17 cellular contexts compared by ENCODE assay signal in the genomic region with DNA sequence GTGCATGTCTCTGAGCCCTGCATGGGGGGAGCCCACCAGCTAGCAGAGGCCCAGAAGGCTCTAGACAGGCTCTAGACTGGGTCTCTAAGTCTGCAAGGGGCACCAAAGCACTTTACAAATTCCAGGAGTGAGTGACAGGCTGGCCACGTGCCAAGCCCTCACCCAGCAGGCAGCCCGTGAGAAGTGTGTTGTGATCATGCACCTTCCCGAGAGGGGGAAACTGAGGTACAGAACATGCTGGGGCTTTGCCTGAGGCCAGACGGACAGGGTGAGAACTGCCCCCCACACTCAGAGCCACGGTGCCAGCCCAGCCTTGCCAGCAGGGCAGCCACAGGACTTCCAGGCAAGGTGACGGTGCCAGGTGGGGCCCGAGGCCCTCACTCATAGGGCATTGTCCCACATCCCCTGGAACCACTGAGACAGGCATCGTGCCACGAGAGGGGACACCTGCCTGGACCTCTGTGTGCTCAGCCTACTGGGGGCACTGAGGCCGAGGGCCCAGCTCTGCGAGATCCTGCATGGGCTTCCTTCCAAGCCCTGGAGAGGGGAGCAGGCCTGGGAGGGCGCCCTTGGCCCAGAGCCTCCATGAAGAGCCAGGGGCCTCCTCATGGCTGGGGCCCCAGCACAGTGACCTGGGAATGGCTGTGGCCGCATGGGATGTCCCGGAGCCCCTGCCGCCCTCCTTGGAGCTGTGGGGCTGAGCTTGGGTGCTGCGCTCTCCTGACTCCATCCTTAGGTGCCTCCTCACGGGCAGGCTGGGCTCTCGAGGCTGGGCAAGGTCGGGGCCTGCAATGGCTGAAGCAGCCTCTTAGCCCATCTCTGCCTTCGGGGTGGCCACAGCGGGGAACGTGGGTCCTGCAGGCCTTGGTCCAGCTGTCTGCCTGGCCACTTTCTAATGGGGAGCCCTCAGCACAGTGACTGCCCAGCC.
DNase-seq lines count a peak whose midpoint lies in the region; ATAC-seq and TF ChIP-seq lines count a peak whose summit lies in the region.
"Had no signal": no experiment of that assay in that cellular context is flagged by ENCODE, and none has a peak within 500 bp of the region (broad histone marks: within the 10 kb centered on the region; RNA-seq: fewer than 3 reads in every experiment).

No MANE protein-coding gene starts in this region.

- TF ChIP-seq CTCF in cardiac muscle cell (IDR thresholded peaks at IDR 0.05; ENCODE audit: low read depth, low read length) (no peak), uterus (IDR thresholded peaks at IDR 0.05) (no peak), MM.1S (IDR thresholded peaks at IDR 0.05; ENCODE audit: low read length) (no peak)

- TF ChIP-seq POLR2A in uterus (IDR thresholded peaks at IDR 0.05) = no peak

- peak overlapping the region; percentile 60 for H3K27ac ChIP-seq in cardiac muscle cell
- H3K27ac ChIP-seq in uterus = no peak overlapping the region
- H3K27ac ChIP-seq in MM.1S (ENCODE audit: low read length) = no peak overlapping the region
- H3K27ac ChIP-seq: HL-60, neutrophil had no signal

- H3K4me1 ChIP-seq in cardiac muscle cell (ENCODE audit: low read depth) (peaks cover 13% of the 10 kb centered on the region), uterus (no peaks in the 10 kb centered on the region), MM.1S (ENCODE audit: low read length) (no peaks in the 10 kb centered on the region)
- H3K4me1 ChIP-seq: HAP-1 had no signal

- intact Hi-C loops in uterus (cut with DNase I; ENCODE audit: low total_unique reads) = no loop called here

- POLR2A ChIA-PET in activated naive CD8-positive, alpha-beta T cell treated with anti-CD3 and anti-CD28 coated beads, Interleukin-2, amount 10 ng/mL, durations not matched to agents 7 days and 5 days (lab: Charles Lee) = no interaction called here

- H3F3A ChIP-seq in MM.1S (ENCODE audit: insufficient read depth, low read length) = no peaks in the 10 kb centered on the region

- no peaks in the 10 kb centered on the region for H3K9me3 Mint-ChIP-seq in activated naive CD8-positive, alpha-beta T cell treated with anti-CD3 and anti-CD28 coated beads, Interleukin-2, amount 10 ng/mL, durations not matched to agents 7 days and 5 days
- no peaks in the 10 kb centered on the region for H3K9me3 Mint-ChIP-seq in activated naive CD8-positive, alpha-beta T cell treated with anti-CD3 and anti-CD28 coated beads for 36 hours
- no peaks in the 10 kb centered on the region for H3K9me3 Mint-ChIP-seq in natural killer cell treated with Interleukin-12 subunit alpha and Interleukin-12 subunit beta and Interleukin-15 and Interleukin-18, amount 100 ng/mL, for 72 hours
- H3K9me3 Mint-ChIP-seq: activated CD8-positive, alpha-beta T cell treated with anti-CD3 and anti-CD28 coated beads for 36 hours had no signal

- no peak overlapping the region for H3K4me3 Mint-ChIP-seq in activated naive CD8-positive, alpha-beta T cell treated with anti-CD3 and anti-CD28 coated beads, Interleukin-2, amount 10 ng/mL, durations not matched to agents 7 days and 5 days
- no peak overlapping the region for H3K4me3 Mint-ChIP-seq in activated naive CD8-positive, alpha-beta T cell treated with anti-CD3 and anti-CD28 coated beads for 36 hours
- H3K4me3 Mint-ChIP-seq in natural killer cell treated with Interleukin-12 subunit alpha and Interleukin-12 subunit beta and Interleukin-15 and Interleukin-18, amount 100 ng/mL, for 72 hours = no peak overlapping the region
- H3K4me3 Mint-ChIP-seq: activated CD8-positive, alpha-beta T cell treated with anti-CD3 and anti-CD28 coated beads for 36 hours had no signal

- H3K27me3 ChIP-seq in cardiac muscle cell (no peaks in the 10 kb centered on the region), uterus (no peaks in the 10 kb centered on the region), MM.1S (replicated peaks; ENCODE audit: insufficient read depth, low read length) (no peaks in the 10 kb centered on the region)
- H3K27me3 ChIP-seq: neutrophil had no signal

- H3K27me3 Mint-ChIP-seq in activated naive CD8-positive, alpha-beta T cell treated with anti-CD3 and anti-CD28 coated beads, Interleukin-2, amount 10 ng/mL, durations not matched to agents 7 days and 5 days = no peaks in the 10 kb centered on the region
- H3K27me3 Mint-ChIP-seq in activated naive CD8-positive, alpha-beta T cell treated with anti-CD3 and anti-CD28 coated beads for 36 hours = no peaks in the 10 kb centered on the region
- no peaks in the 10 kb centered on the region for H3K27me3 Mint-ChIP-seq in natural killer cell treated with Interleukin-12 subunit alpha and Interleukin-12 subunit beta and Interleukin-15 and Interleukin-18, amount 100 ng/mL, for 72 hours
- H3K27me3 Mint-ChIP-seq: activated CD8-positive, alpha-beta T cell treated with anti-CD3 and anti-CD28 coated beads for 36 hours had no signal

- no peaks in the 10 kb centered on the region for H3K79me2 ChIP-seq in MM.1S (ENCODE audit: low read length)

- H3K9me3 ChIP-seq in cardiac muscle cell (ENCODE audit: low read depth) = no peaks in the 10 kb centered on the region
- H3K9me3 ChIP-seq in uterus = no peaks in the 10 kb centered on the region
- no peaks in the 10 kb centered on the region for H3K9me3 ChIP-seq in MM.1S (replicated peaks; ENCODE audit: insufficient read depth, low read length)
- H3K9me3 ChIP-seq: HAP-1, neutrophil had no signal

- no peaks in the 10 kb centered on the region for H4K20me1 ChIP-seq in MM.1S (ENCODE audit: insufficient read depth, low read length)

- H3K36me3 ChIP-seq in cardiac muscle cell = no peaks in the 10 kb centered on the region
- H3K36me3 ChIP-seq in uterus = no peaks in the 10 kb centered on the region
- no peaks in the 10 kb centered on the region for H3K36me3 ChIP-seq in MM.1S (replicated peaks; ENCODE audit: insufficient read depth, low read length)
- H3K36me3 ChIP-seq: HAP-1 had no signal

- no peak overlapping the region for H3K4me2 ChIP-seq in MM.1S (ENCODE audit: low read depth, low read length)

- H2AFZ ChIP-seq in MM.1S (ENCODE audit: low read length) = no peak overlapping the region

- no peak for ATAC-seq in activated naive CD8-positive, alpha-beta T cell treated with anti-CD3 and anti-CD28 coated beads, Interleukin-2, amount 10 ng/mL, durations not matched to agents 7 days and 5 days (ENCODE audit: low read depth)
- ATAC-seq in natural killer cell treated with Interleukin-12 subunit alpha and Interleukin-12 subunit beta and Interleukin-15 and Interleukin-18, amount 100 ng/mL, for 72 hours = no peak
- ATAC-seq: activated CD8-positive, alpha-beta T cell treated with anti-CD3 and anti-CD28 coated beads for 36 hours had no signal

- DNase-seq in activated naive CD8-positive, alpha-beta T cell treated with anti-CD3 and anti-CD28 coated beads, Interleukin-2, amount 10 ng/mL, durations not matched to agents 7 days and 5 days = peak; percentile 27
- DNase-seq in activated naive CD8-positive, alpha-beta T cell treated with anti-CD3 and anti-CD28 coated beads for 36 hours = no peak
- peak in 1 of 2 donors; percentile 44 for DNase-seq in cardiac muscle cell (ENCODE audit: low read depth in 1 of 2, low spot score in 1 of 2)
- DNase-seq in natural killer cell treated with Interleukin-12 subunit alpha and Interleukin-12 subunit beta and Interleukin-15 and Interleukin-18, amount 100 ng/mL, for 72 hours (ENCODE audit: low spot score) = peak; percentile 49
- DNase-seq in uterus = peak; percentile 13 to 16
- no peak for DNase-seq in NCI-H524 treated with DMSO at 0.1 percent for 48 hours (lab: John Stamatoyannopoulos, UW)
- no peak for DNase-seq in MM.1S
- no peak for DNase-seq in GDM1 (lab: John Stamatoyannopoulos, UW)
- DNase-seq: activated CD8-positive, alpha-beta T cell treated with anti-CD3 and anti-CD28 coated beads for 36 hours; erythroblast; NCI-H1930; NCI-H774; substantia nigra; T-helper 9 cell had no signal

- H3K4me1 Mint-ChIP-seq in activated naive CD8-positive, alpha-beta T cell treated with anti-CD3 and anti-CD28 coated beads, Interleukin-2, amount 10 ng/mL, durations not matched to agents 7 days and 5 days = no peaks in the 10 kb centered on the region
- no peaks in the 10 kb centered on the region for H3K4me1 Mint-ChIP-seq in activated naive CD8-positive, alpha-beta T cell treated with anti-CD3 and anti-CD28 coated beads for 36 hours
- H3K4me1 Mint-ChIP-seq in natural killer cell treated with Interleukin-12 subunit alpha and Interleukin-12 subunit beta and Interleukin-15 and Interleukin-18, amount 100 ng/mL, for 72 hours (ENCODE audit: low read depth in 2 of 2) = no peaks in the 10 kb centered on the region

- H3K9ac ChIP-seq in MM.1S (ENCODE audit: low read length) = no peak overlapping the region

- no peak overlapping the region for H3K27ac Mint-ChIP-seq in activated naive CD8-positive, alpha-beta T cell treated with anti-CD3 and anti-CD28 coated beads, Interleukin-2, amount 10 ng/mL, durations not matched to agents 7 days and 5 days
- no peak overlapping the region for H3K27ac Mint-ChIP-seq in activated naive CD8-positive, alpha-beta T cell treated with anti-CD3 and anti-CD28 coated beads for 36 hours
- H3K27ac Mint-ChIP-seq in natural killer cell treated with Interleukin-12 subunit alpha and Interleukin-12 subunit beta and Interleukin-15 and Interleukin-18, amount 100 ng/mL, for 72 hours = no peak overlapping the region
- H3K27ac Mint-ChIP-seq: activated CD8-positive, alpha-beta T cell treated with anti-CD3 and anti-CD28 coated beads for 36 hours had no signal

- H3K4me3 ChIP-seq in cardiac muscle cell (no peak overlapping the region), uterus (no peak overlapping the region), MM.1S (ENCODE audit: low read length) (no peak overlapping the region)
- H3K4me3 ChIP-seq: HAP-1 had no signal

- H3K9me2 ChIP-seq in MM.1S (replicated peaks; ENCODE audit: insufficient read depth, low read length) = no peaks in the 10 kb centered on the region

- no peaks in the 10 kb centered on the region for H3K36me3 Mint-ChIP-seq in activated naive CD8-positive, alpha-beta T cell treated with anti-CD3 and anti-CD28 coated beads, Interleukin-2, amount 10 ng/mL, durations not matched to agents 7 days and 5 days
- no peaks in the 10 kb centered on the region for H3K36me3 Mint-ChIP-seq in activated naive CD8-positive, alpha-beta T cell treated with anti-CD3 and anti-CD28 coated beads for 36 hours
- H3K36me3 Mint-ChIP-seq in natural killer cell treated with Interleukin-12 subunit alpha and Interleukin-12 subunit beta and Interleukin-15 and Interleukin-18, amount 100 ng/mL, for 72 hours = no peaks in the 10 kb centered on the region

Comparison
In these comparisons a context has a peak if more than half of its experiments do, and no peak if none do; other contexts are left out.
1. DNase-seq: peak in activated naive CD8-positive, alpha-beta T cell treated with anti-CD3 and anti-CD28 coated beads, Interleukin-2, amount 10 ng/mL, durations not matched to agents 7 days and 5 days (single experiment), natural killer cell treated with Interleukin-12 subunit alpha and Interleukin-12 subunit beta and Interleukin-15 and Interleukin-18, amount 100 ng/mL, for 72 hours (single experiment) and uterus (2 of 2); none in activated naive CD8-positive, alpha-beta T cell treated with anti-CD3 and anti-CD28 coated beads for 36 hours (single experiment), NCI-H524 treated with DMSO at 0.1 percent for 48 hours (single experiment), MM.1S (single experiment) and GDM1 (single experiment).